Comparison of ENCODE assay signal across 11 cellular contexts in the genomic region with DNA sequence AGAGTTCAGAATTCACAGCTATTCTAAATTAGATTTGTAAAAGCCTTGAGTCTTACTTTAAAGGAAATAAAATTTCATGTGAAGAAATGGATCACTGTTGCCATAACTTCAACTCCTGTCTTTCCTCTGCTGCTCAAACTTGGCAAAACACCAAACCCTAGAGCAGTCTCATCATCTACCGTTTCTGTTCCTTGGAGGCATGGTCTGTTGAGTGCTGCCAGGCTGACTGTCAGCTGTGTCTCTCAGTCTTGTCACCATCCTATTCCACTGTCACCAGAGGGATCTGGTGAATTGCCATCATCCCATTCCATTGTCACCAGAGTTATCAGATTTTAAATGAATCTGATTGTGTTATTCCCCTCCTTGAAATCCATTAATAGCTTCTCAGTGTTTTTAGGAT. TPM values are rescaled to one million over a fixed set of nuclear protein-coding genes. Genes with fewer than 3 reads are reported as not detected.
A peak's percentile ranks its signal among the peaks of the same experiment; 100 is the strongest.
DNase-seq lines count a peak whose midpoint lies in the region; ATAC-seq lines count a peak whose summit lies in the region.
"Had no signal": no experiment of that assay in that cellular context is flagged by ENCODE, and none has a peak within 500 bp of the region (broad histone marks: within the 10 kb centered on the region; RNA-seq: fewer than 3 reads in every experiment).

No MANE protein-coding gene starts in this region.

- DNase-seq in GF-D8 (lab: John Stamatoyannopoulos, UW) (peak; percentile 6), memory B cell (ENCODE audit: low spot score in 2 of 2) (no peak), aorta (no peak), RKO (ENCODE audit: low spot score) (no peak), UCSD-AML1 (lab: John Stamatoyannopoulos, UW; ENCODE audit: unreplicated experiment) (no peak)
- DNase-seq: cerebellar nuclear complex, DMS153, left cardiac atrium had no signal

- H4K20me1 ChIP-seq in BLaER1: peaks cover 61% of the 10 kb centered on the region

- ATAC-seq in activated T-helper 17 cell treated with anti-CD3 and anti-CD28 coated beads, Interleukin-2, amount 50 U/mL, for 72 hours (replicated peaks): peak; percentile 35
- ATAC-seq in memory B cell (ENCODE audit: low read depth) (peak; percentile 55), HG02798 (IDR thresholded peaks at IDR 0.05; ENCODE audit: poor library complexity, unreplicated experiment) (no peak), aorta (ENCODE audit: low FRiP score) (no peak)

- peaks cover 28% of the 10 kb centered on the region for H3K36me3 Mint-ChIP-seq in activated T-helper 17 cell treated with anti-CD3 and anti-CD28 coated beads, Interleukin-2, amount 50 U/mL, for 72 hours (ENCODE audit: low read depth)
- H3K36me3 Mint-ChIP-seq in memory B cell: peaks cover 17% of the 10 kb centered on the region

- no peaks in the 10 kb centered on the region for H3K9me3 Mint-ChIP-seq in activated T-helper 17 cell treated with anti-CD3 and anti-CD28 coated beads, Interleukin-2, amount 50 U/mL, for 72 hours
- H3K9me3 Mint-ChIP-seq in memory B cell: no peaks in the 10 kb centered on the region

- no peak overlapping the region for H3K4me3 Mint-ChIP-seq in activated T-helper 17 cell treated with anti-CD3 and anti-CD28 coated beads, Interleukin-2, amount 50 U/mL, for 72 hours
- H3K4me3 Mint-ChIP-seq in memory B cell: no peak overlapping the region

- H3K9ac ChIP-seq in BLaER1: no peak overlapping the region

- peaks cover 33% of the 10 kb centered on the region for H3K4me1 ChIP-seq in BLaER1
- peaks cover 0 to 6% of the 10 kb centered on the region in 2 donors for H3K4me1 ChIP-seq in aorta (ENCODE audit: control insufficient read depth in 1 of 2, insufficient read depth in 2 of 2, low read length in 2 of 2)

- H3K36me3 ChIP-seq in BLaER1: peaks cover 28% of the 10 kb centered on the region
- peaks cover 0 to 2% of the 10 kb centered on the region in 2 donors for H3K36me3 ChIP-seq in aorta (ENCODE audit: control insufficient read depth in 1 of 2, insufficient read depth in 2 of 2, low read length in 1 of 2)

- H3K9me3 ChIP-seq in BLaER1: peaks cover 30% of the 10 kb centered on the region
- no peaks in the 10 kb centered on the region for H3K9me3 ChIP-seq in aorta (ENCODE audit: control insufficient read depth, low read length)

- H3K27ac Mint-ChIP-seq in activated T-helper 17 cell treated with anti-CD3 and anti-CD28 coated beads, Interleukin-2, amount 50 U/mL, for 72 hours: peak overlapping the region; percentile 0
- H3K27ac Mint-ChIP-seq in memory B cell: peak overlapping the region; percentile 64

- no peaks in the 10 kb centered on the region for H3K27me3 Mint-ChIP-seq in activated T-helper 17 cell treated with anti-CD3 and anti-CD28 coated beads, Interleukin-2, amount 50 U/mL, for 72 hours
- H3K27me3 Mint-ChIP-seq in memory B cell: no peaks in the 10 kb centered on the region

- H3K27ac ChIP-seq in BLaER1 (no peak overlapping the region), aorta (ENCODE audit: low read depth in 1 of 2, low read length in 2 of 2) (no peak overlapping the region)

- intact Hi-C loops in aorta (cut with DNase I): no loop called here

- 23 to 24% methylated on average over 1 of the region's 1 CpG for WGBS in aorta, 2 donors

- 0 out of 2 replicates have a peak overlapping the region, but pooled peaks have one; percentile 5 for H3K4me2 ChIP-seq in BLaER1

- H3K4me3 ChIP-seq in BLaER1 (no peak overlapping the region), aorta (ENCODE audit: low read length in 2 of 2) (no peak overlapping the region)

- H3K27me3 ChIP-seq in BLaER1: no peaks in the 10 kb centered on the region
- no peaks in the 10 kb centered on the region for H3K27me3 ChIP-seq in aorta (ENCODE audit: control insufficient read depth in 1 of 2, insufficient read depth in 2 of 2, low read length in 1 of 2)

- H3K4me1 Mint-ChIP-seq in activated T-helper 17 cell treated with anti-CD3 and anti-CD28 coated beads, Interleukin-2, amount 50 U/mL, for 72 hours: peaks cover 29% of the 10 kb centered on the region
- H3K4me1 Mint-ChIP-seq in memory B cell: peaks cover 38% of the 10 kb centered on the region

RNA-seq across cellular contexts. Expression of gene STIM2, which starts 55.6 kb away (rescaled TPM):
- 10 to 100 TPM; 38.4 to 39.6 TPM for total RNA-seq in activated T-helper 17 cell treated with anti-CD3 and anti-CD28 coated beads, Interleukin-2, amount 50 U/mL, for 72 hours
- total RNA-seq in aorta: 10 to 100 TPM; 16.1 to 31.2 TPM
- 1 to 10 TPM; 5.0 to 9.4 TPM for polyA plus RNA-seq in aorta

Comparison
In these comparisons a context has a peak if more than half of its experiments do, and no peak if none do; other contexts are left out.
1. ATAC-seq: peak in activated T-helper 17 cell treated with anti-CD3 and anti-CD28 coated beads, Interleukin-2, amount 50 U/mL, for 72 hours (single experiment) and memory B cell (single experiment); none in HG02798 (single experiment) and aorta (single experiment).